ENCODE assay signal across 13 cellular contexts in genomic region chr15:40460404-40460803, GRCh38. TPM values are rescaled to one million over a fixed set of nuclear protein-coding genes. Genes with fewer than 3 reads are reported as not detected.
DNase-seq lines count a peak whose midpoint lies in the region; ATAC-seq and TF ChIP-seq lines count a peak whose summit lies in the region.
"Had no signal": no experiment of that assay in that cellular context is flagged by ENCODE, and none has a peak within 500 bp of the region (broad histone marks: within the 10 kb centered on the region; RNA-seq: fewer than 3 reads in every experiment).

No MANE protein-coding gene starts in this region.

- peak overlapping the region; percentile 63 for H3K27ac Mint-ChIP-seq in activated CD8-positive, alpha-beta T cell treated with anti-CD3 and anti-CD28 coated beads, Interleukin-2, amount 10 ng/mL, durations not matched to agents 7 days and 5 days
- H3K27ac Mint-ChIP-seq in activated CD8-positive, alpha-beta T cell treated with anti-CD3 and anti-CD28 coated beads for 36 hours: no peak overlapping the region
- H3K27ac Mint-ChIP-seq in chondrocyte (ENCODE audit: unreplicated experiment): no peak overlapping the region
- peak overlapping the region; percentile 69 for H3K27ac Mint-ChIP-seq in nephron progenitor cell
- H3K27ac Mint-ChIP-seq: H9 had no signal

- no peak for ATAC-seq in activated CD8-positive, alpha-beta T cell treated with anti-CD3 and anti-CD28 coated beads, Interleukin-2, amount 10 ng/mL, durations not matched to agents 7 days and 5 days
- ATAC-seq in activated CD8-positive, alpha-beta T cell treated with anti-CD3 and anti-CD28 coated beads for 36 hours: no peak
- ATAC-seq in GM18502 (IDR thresholded peaks at IDR 0.05; ENCODE audit: poor library complexity, unreplicated experiment): no peak
- ATAC-seq: GM12878, GM23338 had no signal

- intact Hi-C loops in activated CD8-positive, alpha-beta T cell treated with anti-CD3 and anti-CD28 coated beads for 36 hours (cut with micrococcal nuclease): no loop called here

- peaks cover 20% of the 10 kb centered on the region for H3K4me1 Mint-ChIP-seq in activated CD8-positive, alpha-beta T cell treated with anti-CD3 and anti-CD28 coated beads, Interleukin-2, amount 10 ng/mL, durations not matched to agents 7 days and 5 days (ENCODE audit: low read depth)
- H3K4me1 Mint-ChIP-seq in activated CD8-positive, alpha-beta T cell treated with anti-CD3 and anti-CD28 coated beads for 36 hours (ENCODE audit: low read depth): peaks cover 24% of the 10 kb centered on the region
- peaks cover 10% of the 10 kb centered on the region for H3K4me1 Mint-ChIP-seq in chondrocyte (ENCODE audit: low read depth)
- H3K4me1 Mint-ChIP-seq in nephron progenitor cell: peaks cover 20% of the 10 kb centered on the region

- CTCF ChIA-PET in activated CD8-positive, alpha-beta T cell treated with anti-CD3 and anti-CD28 coated beads, Interleukin-2, amount 10 ng/mL, durations not matched to agents 7 days and 5 days (lab: Charles Lee): interaction anchor here (0.6 kb wide), 1 partner anchor 59 kb away, joined by 3 read pairs; no protein-coding TSS in a partner anchor
- CTCF ChIA-PET in activated CD8-positive, alpha-beta T cell treated with anti-CD3 and anti-CD28 coated beads for 36 hours (lab: Charles Lee): no interaction called here

- POLR2A ChIA-PET in activated CD8-positive, alpha-beta T cell treated with anti-CD3 and anti-CD28 coated beads, Interleukin-2, amount 10 ng/mL, durations not matched to agents 7 days and 5 days (lab: Charles Lee): no interaction called here
- POLR2A ChIA-PET in activated CD8-positive, alpha-beta T cell treated with anti-CD3 and anti-CD28 coated beads for 36 hours (lab: Charles Lee): interaction anchor here (1.6 kb wide), 1 partner anchor 10 kb away, joined by 9 read pairs; no protein-coding TSS in a partner anchor

- peaks cover 17% of the 10 kb centered on the region for H3K36me3 Mint-ChIP-seq in activated CD8-positive, alpha-beta T cell treated with anti-CD3 and anti-CD28 coated beads, Interleukin-2, amount 10 ng/mL, durations not matched to agents 7 days and 5 days (ENCODE audit: low read depth)
- peaks cover 2% of the 10 kb centered on the region for H3K36me3 Mint-ChIP-seq in activated CD8-positive, alpha-beta T cell treated with anti-CD3 and anti-CD28 coated beads for 36 hours (ENCODE audit: low read depth)
- H3K36me3 Mint-ChIP-seq in chondrocyte (ENCODE audit: low read depth): peaks cover 6% of the 10 kb centered on the region
- peaks cover 2% of the 10 kb centered on the region for H3K36me3 Mint-ChIP-seq in nephron progenitor cell (ENCODE audit: low read depth)

- no peak for TF ChIP-seq CTCF in activated CD8-positive, alpha-beta T cell treated with anti-CD3 and anti-CD28 coated beads for 36 hours (IDR thresholded peaks at IDR 0.05)
- TF ChIP-seq CTCF in chondrocyte (IDR thresholded peaks at IDR 0.05) (no peak), nephron progenitor cell (IDR thresholded peaks at IDR 0.05) (no peak), GM10266 (IDR thresholded peaks at IDR 0.05; ENCODE audit: control insufficient read depth, insufficient read depth, low read depth, missing control alignments) (no peak)

- no peak overlapping the region for H3K4me3 Mint-ChIP-seq in activated CD8-positive, alpha-beta T cell treated with anti-CD3 and anti-CD28 coated beads, Interleukin-2, amount 10 ng/mL, durations not matched to agents 7 days and 5 days
- no peak overlapping the region for H3K4me3 Mint-ChIP-seq in activated CD8-positive, alpha-beta T cell treated with anti-CD3 and anti-CD28 coated beads for 36 hours
- H3K4me3 Mint-ChIP-seq in chondrocyte (ENCODE audit: unreplicated experiment) (no peak overlapping the region), nephron progenitor cell (no peak overlapping the region)
- H3K4me3 Mint-ChIP-seq: GM23338, H9 had no signal

- H3K27me3 Mint-ChIP-seq in activated CD8-positive, alpha-beta T cell treated with anti-CD3 and anti-CD28 coated beads, Interleukin-2, amount 10 ng/mL, durations not matched to agents 7 days and 5 days (ENCODE audit: low read depth): no peaks in the 10 kb centered on the region
- no peaks in the 10 kb centered on the region for H3K27me3 Mint-ChIP-seq in activated CD8-positive, alpha-beta T cell treated with anti-CD3 and anti-CD28 coated beads for 36 hours
- no peaks in the 10 kb centered on the region for H3K27me3 Mint-ChIP-seq in chondrocyte (ENCODE audit: low read depth)
- H3K27me3 Mint-ChIP-seq in nephron progenitor cell (ENCODE audit: low read depth, poor library complexity): no peaks in the 10 kb centered on the region

- DNase-seq in activated CD8-positive, alpha-beta T cell treated with anti-CD3 and anti-CD28 coated beads, Interleukin-2, amount 10 ng/mL, durations not matched to agents 7 days and 5 days: no peak
- no peak for DNase-seq in activated CD8-positive, alpha-beta T cell treated with anti-CD3 and anti-CD28 coated beads for 36 hours
- DNase-seq in chondrocyte (ENCODE audit: low spot score) (peak; percentile 44), nephron progenitor cell (no peak), GM10266 (ENCODE audit: extremely low spot score) (no peak), globus pallidus (ENCODE audit: low spot score) (no peak)
- DNase-seq in activated CD4-positive, alpha-beta T cell treated with anti-CD3 and anti-CD28 coated beads for 48 hours: no peak
- DNase-seq: Calu3, DMS 273 treated with DMSO at 0.1 percent for 48 hours, H9 had no signal

- no peaks in the 10 kb centered on the region for H3K9me3 Mint-ChIP-seq in activated CD8-positive, alpha-beta T cell treated with anti-CD3 and anti-CD28 coated beads, Interleukin-2, amount 10 ng/mL, durations not matched to agents 7 days and 5 days (ENCODE audit: insufficient read depth)
- H3K9me3 Mint-ChIP-seq in activated CD8-positive, alpha-beta T cell treated with anti-CD3 and anti-CD28 coated beads for 36 hours: no peaks in the 10 kb centered on the region
- H3K9me3 Mint-ChIP-seq in chondrocyte (ENCODE audit: low read depth): no peaks in the 10 kb centered on the region
- no peaks in the 10 kb centered on the region for H3K9me3 Mint-ChIP-seq in nephron progenitor cell
- H3K9me3 Mint-ChIP-seq: GM23338, H9 had no signal

RNA-seq across cellular contexts. Expression of gene CHST14, which starts 10.4 kb away (rescaled TPM):
- total RNA-seq in activated CD8-positive, alpha-beta T cell treated with anti-CD3 and anti-CD28 coated beads, Interleukin-2, amount 10 ng/mL, durations not matched to agents 7 days and 5 days: 10 to 100 TPM; 12.1 to 12.6 TPM
- 1 to 10 TPM; 4.3 to 5.1 TPM for total RNA-seq in activated CD8-positive, alpha-beta T cell treated with anti-CD3 and anti-CD28 coated beads for 36 hours
- 45.4 to 46.2 TPM (median 45.7 TPM) in 3 replicates for total RNA-seq in chondrocyte

RNA-seq across cellular contexts. Expression of gene BAHD1, which starts 19.7 kb away (rescaled TPM):
- 10 to 100 TPM; 25.7 to 26.3 TPM for total RNA-seq in activated CD8-positive, alpha-beta T cell treated with anti-CD3 and anti-CD28 coated beads, Interleukin-2, amount 10 ng/mL, durations not matched to agents 7 days and 5 days
- 10 to 100 TPM; 14.7 to 17.6 TPM for total RNA-seq in activated CD8-positive, alpha-beta T cell treated with anti-CD3 and anti-CD28 coated beads for 36 hours
- 24.4 to 26.4 TPM (median 24.8 TPM) in 3 replicates for total RNA-seq in chondrocyte

RNA-seq across cellular contexts. Expression of gene IVD, which starts 54.8 kb away (rescaled TPM):
- total RNA-seq in activated CD8-positive, alpha-beta T cell treated with anti-CD3 and anti-CD28 coated beads, Interleukin-2, amount 10 ng/mL, durations not matched to agents 7 days and 5 days: 10 to 100 TPM; 77.7 to 79.9 TPM
- total RNA-seq in activated CD8-positive, alpha-beta T cell treated with anti-CD3 and anti-CD28 coated beads for 36 hours: 10 to 100 TPM; 56.9 to 65.0 TPM
- total RNA-seq in chondrocyte: 42.0 to 58.9 TPM (median 42.5 TPM) in 3 replicates

Comparison
In these comparisons a context has a peak if more than half of its experiments do, and no peak if none do; other contexts are left out.
1. H3K27ac Mint-ChIP-seq: peak in activated CD8-positive, alpha-beta T cell treated with anti-CD3 and anti-CD28 coated beads, Interleukin-2, amount 10 ng/mL, durations not matched to agents 7 days and 5 days (single experiment) and nephron progenitor cell (single experiment); none in activated CD8-positive, alpha-beta T cell treated with anti-CD3 and anti-CD28 coated beads for 36 hours (single experiment) and chondrocyte (single experiment).